Comparison of ENCODE assay signal across 8 cellular contexts in genomic region chr3:181770296-181770695, GRCh38. TPM values are rescaled to one million over a fixed set of nuclear protein-coding genes. Genes with fewer than 3 reads are reported as not detected.
"Had no signal": no experiment of that assay in that cellular context is flagged by ENCODE, and none has a peak within 500 bp of the region (broad histone marks: within the 10 kb centered on the region; RNA-seq: fewer than 3 reads in every experiment).

No MANE protein-coding gene starts in this region.

- H3K27ac Mint-ChIP-seq: GM23338, H9, HFFc6 had no signal

- ATAC-seq: GM23338, HCT116 had no signal

- H3K4me3 Mint-ChIP-seq: GM23338, H9, HFFc6 had no signal

- H3K9me3 Mint-ChIP-seq: GM23338, H9 had no signal

- DNase-seq: GM23248, GOT3, H7, H9, HCEC 1CT, HFFc6 had no signal

RNA-seq across cellular contexts. Expression of gene SOX2, which starts 58.6 kb away (rescaled TPM):
- total RNA-seq: GM23248, HFFc6 had no signal
